Comparison of ENCODE assay signal across 27 cellular contexts in genomic region chr7:128550920-128551319, GRCh38.
"Had no signal": no experiment of that assay in that cellular context is flagged by ENCODE, and none has a peak within 500 bp of the region (broad histone marks: within the 10 kb centered on the region; RNA-seq: fewer than 3 reads in every experiment).

No MANE protein-coding gene starts in this region.

- H3K27ac ChIP-seq: coronary artery, esophagus squamous epithelium, heart right ventricle, lower lobe of right lung, ovary, psoas muscle, suprapubic skin, thyroid gland, vagina had no signal

- ATAC-seq: heart right ventricle; left ventricle myocardium superior; lower lobe of right lung; natural killer cell; psoas muscle; right cardiac atrium; stimulated activated naive CD8-positive, alpha-beta T cell treated with anti-CD3 and anti-CD28 coated beads, Interleukin-15, amount 100 ng/mL, for 72 hours had no signal

- H3K36me3 ChIP-seq: ovary, thyroid gland, vagina had no signal

- H3K27me3 Mint-ChIP-seq: stimulated activated naive CD8-positive, alpha-beta T cell treated with anti-CD3 and anti-CD28 coated beads, Interleukin-15, amount 100 ng/mL, for 72 hours had no signal

- DNase-seq: dermis blood vessel endothelial cell; effector memory CD4-positive, alpha-beta T cell; erythroblast; esophagus squamous epithelium; foreskin melanocyte; glutamatergic neuron; heart right ventricle; hypothalamus; immature natural killer cell; left ventricle myocardium superior; lower lobe of right lung; natural killer cell; occipital lobe; ovary; posterior cingulate gyrus; psoas muscle; right cardiac atrium; small intestine; stimulated activated CD4-positive, alpha-beta T cell treated with anti-CD3 and anti-CD28 coated beads, Interleukin-15, amount 100 ng/mL, for 24 hours; stimulated activated CD4-positive, alpha-beta T cell treated with anti-CD3 and anti-CD28 coated beads, Interleukin-2, amount 100 ng/mL, for 48 hours; stimulated activated naive CD4-positive, alpha-beta T cell; stimulated activated naive CD8-positive, alpha-beta T cell treated with anti-CD3 and anti-CD28 coated beads, Interleukin-15, amount 100 ng/mL, for 72 hours; thyroid gland; trophoblast cell had no signal

- H3K27ac Mint-ChIP-seq: stimulated activated naive CD8-positive, alpha-beta T cell treated with anti-CD3 and anti-CD28 coated beads, Interleukin-15, amount 100 ng/mL, for 72 hours had no signal

- H3K4me3 Mint-ChIP-seq: immature natural killer cell; natural killer cell; stimulated activated naive CD8-positive, alpha-beta T cell treated with anti-CD3 and anti-CD28 coated beads, Interleukin-15, amount 100 ng/mL, for 72 hours had no signal

- H3K4me3 ChIP-seq: coronary artery, esophagus squamous epithelium, heart right ventricle, lower lobe of right lung, ovary, psoas muscle, suprapubic skin, thyroid gland, vagina had no signal

- H3K36me3 Mint-ChIP-seq: natural killer cell had no signal

- H3K9me3 Mint-ChIP-seq: immature natural killer cell; natural killer cell; stimulated activated naive CD8-positive, alpha-beta T cell treated with anti-CD3 and anti-CD28 coated beads, Interleukin-15, amount 100 ng/mL, for 72 hours had no signal

- H3K27me3 ChIP-seq: esophagus squamous epithelium, heart right ventricle, ovary, suprapubic skin, thyroid gland, vagina had no signal

- H3K4me1 ChIP-seq: esophagus squamous epithelium, lower lobe of right lung, psoas muscle, suprapubic skin, thyroid gland, vagina had no signal

- H3K9me3 ChIP-seq: esophagus squamous epithelium, heart right ventricle, lower lobe of right lung, ovary, psoas muscle, suprapubic skin, thyroid gland, vagina had no signal
